In the genomic region with DNA sequence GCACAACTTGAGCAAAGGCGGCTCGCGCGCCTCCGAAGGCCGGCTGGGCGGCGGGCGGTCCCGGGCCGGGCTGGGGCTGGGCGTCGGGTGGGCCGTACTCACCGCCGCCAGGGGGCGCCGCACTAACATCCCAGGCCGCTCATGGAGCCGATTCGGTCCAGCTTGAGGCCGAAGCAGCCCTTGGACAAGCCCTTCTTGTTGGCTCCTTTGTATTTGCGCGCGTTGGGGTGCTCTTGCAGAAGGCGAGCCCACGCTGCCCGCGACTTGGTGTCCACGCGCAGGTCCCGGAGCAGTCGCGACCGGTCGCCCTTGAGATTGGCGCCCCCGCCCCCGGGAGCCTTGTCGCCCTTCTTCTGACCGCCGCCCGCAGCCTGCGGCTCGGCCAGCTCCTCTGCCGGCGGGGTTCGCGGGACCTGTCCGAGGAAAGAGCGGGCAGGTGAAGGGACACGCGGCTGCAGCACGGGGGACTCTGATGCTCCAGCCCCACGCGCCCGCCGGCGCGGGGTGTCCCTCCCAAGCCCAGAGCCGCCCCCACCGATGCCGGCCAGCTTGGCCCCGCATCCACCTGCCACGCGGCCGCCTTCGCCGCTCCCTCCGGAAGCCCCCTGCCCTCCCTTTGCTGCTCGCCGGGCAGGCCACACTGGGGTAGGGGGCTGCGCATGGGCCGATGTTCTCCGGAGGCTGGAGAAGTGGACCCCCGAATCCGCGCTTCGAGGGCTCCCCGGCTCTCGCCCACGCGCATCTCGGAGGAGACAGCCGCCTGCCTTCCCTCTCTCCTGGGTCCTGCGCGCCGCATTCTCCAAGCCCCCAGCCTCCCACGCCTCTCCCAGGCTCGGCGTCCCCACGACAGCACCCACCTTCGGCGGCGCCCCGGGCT, we compare ENCODE assay signal across 8 cellular contexts.
A peak's percentile ranks its signal among the peaks of the same experiment; 100 is the strongest.
DNase-seq lines count a peak whose midpoint lies in the region; ATAC-seq and TF ChIP-seq lines count a peak whose summit lies in the region.

No MANE protein-coding gene starts in this region.

- H3K4me3 ChIP-seq in AG04449 (ENCODE audit: low read depth, low read length) (peak overlapping the region; percentile 46), iPS-18c (ENCODE audit: insufficient read depth, low read depth, low read length) (peak overlapping the region; percentile 71), skeletal muscle cell (ENCODE audit: low read depth, low read length) (peak overlapping the region; percentile 41)

- peak; percentile 55 for ATAC-seq in GM19043 (IDR thresholded peaks at IDR 0.05; ENCODE audit: low read depth, unreplicated experiment)

- no peaks in the 10 kb centered on the region for H3K9me3 ChIP-seq in iPS-18c (ENCODE audit: control insufficient read depth, insufficient read depth, low read length)

- TF ChIP-seq CTCF in AG04449 (IDR thresholded peaks at IDR 0.05; ENCODE audit: insufficient read depth, low read length, missing control alignments) (peak; percentile 87), VCaP (conservative IDR thresholded peaks at IDR 0.05) (peak; percentile 92)

- POLR2A ChIA-PET in AG04449 (lab: Yijun Ruan, JAX) = interaction anchor here (0.7 kb wide), 1 partner anchor 391 kb away, joined by 3 read pairs; no protein-coding TSS in a partner anchor

- peak; percentile 28 for DNase-seq in AG04449 (ENCODE audit: low read depth, low spot score)
- DNase-seq in NCI-H1092 treated with DMSO at 0.1 percent for 48 hours (lab: John Stamatoyannopoulos, UW) = peak; percentile 31
- DNase-seq in T47D (ENCODE audit: low read depth in 1 of 2, low spot score in 1 of 2) = peak; percentile 80
- DNase-seq in skeletal muscle cell (ENCODE audit: low read depth) = peak; percentile 42
- no peak for DNase-seq in GDM1 (lab: John Stamatoyannopoulos, UW)

- in situ Hi-C loops in T47D (cut with HindIII; ENCODE audit: low pct_unique_long_range_greater_than_20kb, low sequenced_read_pairs) = no loop called here

- CTCF ChIA-PET in AG04449 (lab: Yijun Ruan, JAX) = interaction anchor here (0.7 to 11.9 kb wide), 39 partner anchors 9 to 516 kb away, joined by 3 to 147 read pairs (median 4); no protein-coding TSS in a partner anchor

- H3K27ac ChIP-seq in VCaP = peak overlapping the region; percentile 10; the same call in 1 of the 2 replicates
